ENCODE assay signal across 9 cellular contexts in the genomic region with DNA sequence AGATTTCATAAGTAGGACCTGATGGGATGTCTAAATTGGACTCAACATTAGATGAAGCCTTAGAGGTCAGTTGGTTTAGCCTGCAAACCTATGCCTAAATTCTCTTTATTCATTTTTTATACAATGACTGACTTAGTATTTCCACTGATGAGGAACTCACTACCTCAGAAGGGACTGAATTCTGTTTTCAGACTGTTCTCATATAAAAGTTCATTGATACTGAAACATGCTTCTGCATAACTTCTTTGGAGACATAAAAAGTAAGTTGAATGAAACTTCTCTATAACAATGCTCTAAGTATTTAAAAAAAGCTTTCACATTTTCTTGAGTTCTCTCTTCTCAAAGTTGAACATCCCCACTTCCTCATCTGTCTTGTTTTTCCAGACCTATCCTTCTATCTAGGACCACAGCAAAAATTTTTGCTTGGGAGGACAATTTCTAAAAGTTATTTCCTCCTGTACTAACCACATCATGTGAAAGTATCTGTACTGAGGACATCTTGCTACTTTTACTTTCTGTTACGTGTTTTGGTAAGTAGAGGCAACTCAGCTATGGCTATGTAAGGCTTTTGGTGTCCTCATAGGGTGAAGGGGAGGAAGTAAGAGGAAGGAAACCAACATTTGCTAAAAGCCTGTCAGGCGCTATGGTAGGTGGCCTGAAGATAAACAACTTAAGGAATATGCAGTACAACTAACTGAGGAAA.
DNase-seq lines count a peak whose midpoint lies in the region; ATAC-seq, FAIRE-seq and TF ChIP-seq lines count a peak whose summit lies in the region.
"Had no signal": no experiment of that assay in that cellular context is flagged by ENCODE, and none has a peak within 500 bp of the region (broad histone marks: within the 10 kb centered on the region; RNA-seq: fewer than 3 reads in every experiment).

No MANE protein-coding gene starts in this region.

- intact Hi-C loops in left colon (cut with DNase I, micrococcal nuclease): no loop called here
- intact Hi-C loops in esophagus muscularis mucosa (cut with DNase I): no loop called here

- peaks cover 0 to 9% (median 6%) of the 10 kb centered on the region in 4 donors for H3K4me1 ChIP-seq in esophagus muscularis mucosa

- ATAC-seq in GM21526 (IDR thresholded peaks at IDR 0.05; ENCODE audit: low FRiP score, unreplicated experiment) (peak; percentile 82), left colon (peak; percentile 42), HG03108 (IDR thresholded peaks at IDR 0.05; ENCODE audit: unreplicated experiment) (no peak)
- ATAC-seq: K562 had no signal

- H3K27ac ChIP-seq in KOPT-K1 (ENCODE audit: low read depth, low read length, poor library complexity, severe bottlenecking) (peak overlapping the region; percentile 12), esophagus muscularis mucosa (replicated peaks in 1 of 4) (peak overlapping the region in 1 of 4 donors; percentile 7)

- no peaks in the 10 kb centered on the region for H3K9me3 ChIP-seq in KOPT-K1 (ENCODE audit: insufficient read depth, low read length, poor library complexity, severe bottlenecking)
- H3K9me3 ChIP-seq in esophagus muscularis mucosa: no peaks in the 10 kb centered on the region

- no peak for TF ChIP-seq POLR2A in esophagus muscularis mucosa (IDR thresholded peaks at IDR 0.05; ENCODE audit: low read depth)

- TF ChIP-seq CTCF in GM12865 (IDR thresholded peaks at IDR 0.05; ENCODE audit: insufficient read depth, low read depth, low read length, missing control alignments) (no peak), D721Med (IDR thresholded peaks at IDR 0.05; ENCODE audit: insufficient read depth, missing control alignments) (no peak), esophagus muscularis mucosa (IDR thresholded peaks at IDR 0.05) (no peak)

- no peak for TF ChIP-seq EP300 in esophagus muscularis mucosa (IDR thresholded peaks at IDR 0.05)

- no peak for FAIRE-seq in D721Med (lab: Jason Lieb, UNC)
- FAIRE-seq: K562 had no signal

- 73% methylated on average over 2 of the region's 2 CpGs for WGBS in esophagus muscularis mucosa

- H3K4me3 ChIP-seq in GM12865 (ENCODE audit: low read depth, low read length) (no peak overlapping the region), esophagus muscularis mucosa (no peak overlapping the region)
- H3K4me3 ChIP-seq: K562 had no signal

- DNase-seq in GM12865 (ENCODE audit: low read depth) (peak; percentile 39), left colon (no peak), amygdala (lab: John Stamatoyannopoulos, UW) (no peak), D721Med (ENCODE audit: insufficient read length, low spot score) (no peak), esophagus muscularis mucosa (ENCODE audit: extremely low spot score) (no peak)

- H3K27me3 ChIP-seq in esophagus muscularis mucosa: no peaks in the 10 kb centered on the region

- peaks cover 87% of the 10 kb centered on the region for H3K36me3 ChIP-seq in KOPT-K1 (ENCODE audit: insufficient read depth, low read length)
- peaks cover 7 to 76% (median 43%) of the 10 kb centered on the region in 4 donors for H3K36me3 ChIP-seq in esophagus muscularis mucosa
